ENCODE assay signal across 8 cellular contexts in the genomic region with DNA sequence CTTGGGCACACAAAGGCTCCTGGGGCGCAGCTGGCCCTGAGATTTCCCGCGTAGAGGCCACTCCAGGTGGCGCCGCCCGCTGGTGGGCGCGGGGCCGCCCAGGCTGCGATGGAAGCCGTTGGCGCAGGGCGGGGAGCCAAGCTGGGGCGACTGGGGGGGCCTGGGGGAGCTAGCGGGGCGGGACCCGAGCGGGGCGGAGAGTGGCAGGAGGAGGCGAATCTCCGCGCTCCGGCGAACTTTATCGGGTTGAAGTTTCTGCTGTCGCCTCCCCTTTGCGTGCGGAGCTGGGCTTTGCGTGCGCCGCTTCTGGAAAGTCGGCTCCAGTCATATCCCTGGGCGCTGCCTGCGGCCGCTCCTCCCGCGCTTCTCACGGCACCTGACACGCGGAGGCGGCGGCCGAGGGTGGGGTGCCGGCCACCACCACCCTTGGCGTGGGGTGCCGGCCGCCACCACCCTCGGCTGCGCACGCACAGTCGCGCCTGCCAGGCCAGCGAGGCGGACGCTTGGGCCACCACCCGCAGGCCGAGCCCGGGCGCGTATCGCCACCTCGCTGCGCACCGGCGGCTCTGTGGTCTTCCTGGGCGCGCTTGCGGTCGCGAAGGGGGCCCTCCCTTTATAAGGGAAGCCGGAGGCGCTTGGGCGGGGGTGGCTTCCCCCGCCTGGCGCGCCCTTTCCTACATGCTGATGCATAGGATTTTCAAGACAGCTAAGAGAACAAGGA. TPM values are rescaled to one million over a fixed set of nuclear protein-coding genes. Genes with fewer than 3 reads are reported as not detected.
DNase-seq lines count a peak whose midpoint lies in the region; ATAC-seq and TF ChIP-seq lines count a peak whose summit lies in the region.

No MANE protein-coding gene starts in this region.

- H3K27me3 Mint-ChIP-seq in Caco-2 (ENCODE audit: insufficient read depth, unreplicated experiment), result no peaks in the 10 kb centered on the region
- no peaks in the 10 kb centered on the region for H3K27me3 Mint-ChIP-seq in MCF 10A (ENCODE audit: insufficient read depth, unreplicated experiment)

- ATAC-seq in GM19467 (IDR thresholded peaks at IDR 0.05; ENCODE audit: unreplicated experiment), result peak; percentile 39

- H3K4me2 ChIP-seq in OCI-LY7 (ENCODE audit: low read length), result no peak overlapping the region

- H3K27ac Mint-ChIP-seq in Caco-2 (ENCODE audit: unreplicated experiment), result peak overlapping the region; percentile 76
- peak overlapping the region; percentile 75 for H3K27ac Mint-ChIP-seq in MCF 10A (ENCODE audit: low read depth, unreplicated experiment)

- H2AFZ ChIP-seq in OCI-LY7 (ENCODE audit: low read length), result no peak overlapping the region

- H3K36me3 ChIP-seq in Caco-2 (ENCODE audit: control insufficient read depth, insufficient read depth, low read length) (no peaks in the 10 kb centered on the region), OCI-LY7 (ENCODE audit: insufficient read depth, low read length) (no peaks in the 10 kb centered on the region)

- H3K36me3 Mint-ChIP-seq in Caco-2 (ENCODE audit: insufficient read depth, unreplicated experiment) (peaks cover 11% of the 10 kb centered on the region), MCF 10A (ENCODE audit: insufficient read depth, unreplicated experiment) (peaks cover 21% of the 10 kb centered on the region)

- H4K20me1 ChIP-seq in OCI-LY7 (ENCODE audit: insufficient read depth, low read length), result no peaks in the 10 kb centered on the region

- H3K27ac ChIP-seq in OCI-LY7 (ENCODE audit: low read depth, low read length, poor library complexity, severe bottlenecking), result no peak overlapping the region

- DNase-seq in Caco-2 (peak; percentile 79 to 84), HS-5 (ENCODE audit: low read depth) (peak; percentile 34), SK-MEL-5 (ENCODE audit: low read depth, low spot score) (peak; percentile 19), MCF 10A (ENCODE audit: unreplicated experiment) (peak; percentile 95), kidney glomerular epithelial cell (lab: John Stamatoyannopoulos, UW) (peak; percentile 63), OCI-LY7 (ENCODE audit: low spot score) (no peak)
- peak; percentile 81 for DNase-seq in stimulated activated CD4-positive, alpha-beta T cell treated with anti-CD3 and anti-CD28 coated beads, Interleukin-1b, Interleukin-23, amount 100 ng/mL, for 48 hours

- no peaks in the 10 kb centered on the region for H3K9me2 ChIP-seq in OCI-LY7 (ENCODE audit: insufficient read depth, low read length)

- POLR2A ChIA-PET in Caco-2 (lab: Charles Lee), result interaction anchor here (1.3 to 2.0 kb wide), 3 partner anchors 19 to 198 kb away, joined by 3 to 12 read pairs (median 3); no protein-coding TSS in a partner anchor
- POLR2A ChIA-PET in MCF 10A (lab: Yijun Ruan, JAX), result interaction anchor here (0.6 to 5.4 kb wide), 40 partner anchors 9 to 674 kb away, joined by 3 to 100 read pairs (median 6); a partner anchor contains a TSS
- POLR2A ChIA-PET in OCI-LY7 (lab: Charles Lee), result no interaction called here

- H3K4me1 ChIP-seq in Caco-2, result peaks cover 24% of the 10 kb centered on the region
- H3K4me1 ChIP-seq in OCI-LY7 (ENCODE audit: insufficient read depth, low read length, poor library complexity, severe bottlenecking), result no peaks in the 10 kb centered on the region

- H3K9me3 ChIP-seq in Caco-2, result no peaks in the 10 kb centered on the region
- no peaks in the 10 kb centered on the region for H3K9me3 ChIP-seq in OCI-LY7 (ENCODE audit: low read length)

- CTCF ChIA-PET in Caco-2 (lab: Charles Lee) (interaction anchor here (0.6 to 2.1 kb wide), 28 partner anchors 9 to 1357 kb away, joined by 3 to 37 read pairs (median 4); no protein-coding TSS in a partner anchor), MCF 10A (lab: Yijun Ruan, JAX) (interaction anchor here (0.6 to 2.8 kb wide), 37 partner anchors 9 to 824 kb away, joined by 3 to 20 read pairs (median 4); no protein-coding TSS in a partner anchor), OCI-LY7 (lab: Charles Lee; ENCODE audit: unreplicated experiment) (no interaction called here)

- H3K4me3 Mint-ChIP-seq in Caco-2 (ENCODE audit: unreplicated experiment) (peak overlapping the region; percentile 84), MCF 10A (ENCODE audit: unreplicated experiment) (peak overlapping the region; percentile 78)

- in situ Hi-C loops in SK-MEL-5 (cut with HindIII; ENCODE audit: low pct_unique_long_range_greater_than_20kb, low sequenced_read_pairs), result no loop called here

- intact Hi-C loops in Caco-2 (cut with micrococcal nuclease; ENCODE audit: unreplicated experiment) (loop anchor here (1.0 to 5.0 kb wide), 3 partner anchors 38 to 198 kb away; no protein-coding TSS in a partner anchor), MCF 10A (cut with micrococcal nuclease) (loop anchor here (1.0 to 5.0 kb wide), 7 partner anchors 20 to 197 kb away; no protein-coding TSS in a partner anchor), OCI-LY7 (cut with micrococcal nuclease; ENCODE audit: unreplicated experiment) (no loop called here)

- BruUV-seq in Caco-2 (replicated peaks; lab: Mats Ljungman, UMichigan) (no TSS peak), MCF 10A (replicated peaks; lab: Mats Ljungman, UMichigan) (no TSS peak), OCI-LY7 (replicated peaks; lab: Mats Ljungman, UMichigan) (no TSS peak)

- H3K9me3 Mint-ChIP-seq in Caco-2 (ENCODE audit: unreplicated experiment) (no peaks in the 10 kb centered on the region), MCF 10A (ENCODE audit: unreplicated experiment) (no peaks in the 10 kb centered on the region)

- H3K27me3 ChIP-seq in Caco-2 (replicated peaks; ENCODE audit: control insufficient read depth, insufficient read depth, low read length), result no peaks in the 10 kb centered on the region

- H3K79me2 ChIP-seq in OCI-LY7 (ENCODE audit: insufficient read depth, low read depth, low read length), result no peaks in the 10 kb centered on the region

- TF ChIP-seq CTCF in Caco-2 (IDR thresholded peaks at IDR 0.05; ENCODE audit: insufficient read depth in 1 of 2, low read depth in 1 of 2, low read length in 1 of 2, severe bottlenecking in 1 of 2, unreplicated experiment in 1 of 2) (peak; percentile 1 to 53), MCF 10A (IDR thresholded peaks at IDR 0.05; ENCODE audit: unreplicated experiment) (no peak), OCI-LY7 (conservative IDR thresholded peaks at IDR 0.05; ENCODE audit: low read length) (no peak)

- H3K4me3 ChIP-seq in Caco-2 (ENCODE audit: low read depth, low read length) (peak overlapping the region; percentile 56), OCI-LY7 (ENCODE audit: low read depth, low read length, poor library complexity, severe bottlenecking) (no peak overlapping the region)

- H3K4me1 Mint-ChIP-seq in Caco-2 (ENCODE audit: low read depth, unreplicated experiment), result peaks cover 38% of the 10 kb centered on the region
- H3K4me1 Mint-ChIP-seq in MCF 10A (ENCODE audit: insufficient read depth, unreplicated experiment), result peaks cover 20% of the 10 kb centered on the region

RNA-seq across cellular contexts. Expression of a gene that starts 0.9 kb away (rescaled TPM):
- 1.3 and 1.8 TPM in 2 replicates for total RNA-seq in Caco-2 (2022)
- total RNA-seq in SK-MEL-5 (2014; rRNA removed; shearing (Covaris generic)), result 0.03 and 0.08 TPM in 2 replicates
- polyA plus RNA-seq in SK-MEL-5 (2015; cell fraction: cytosol; rRNA removed), result 0.02 and 0.03 TPM in 2 replicates
- not detected in 2 replicates for polyA plus RNA-seq in SK-MEL-5 (2015; cell fraction: nucleus; rRNA removed)
- total RNA-seq in MCF 10A (2022), result 37.2 and 53.3 TPM in 2 replicates
- 0.44 TPM in 1 of 2 replicates, not detected in the other for total RNA-seq in OCI-LY7 (2014; rRNA removed; shearing (Covaris generic))
- not detected in 2 replicates for total RNA-seq in OCI-LY7 (2022)

Comparison
In these comparisons a context has a peak if more than half of its experiments do, and no peak if none do; other contexts are left out.
1. CTCF ChIP-seq: peak in Caco-2 (2 of 2); none in MCF 10A (single experiment) and OCI-LY7 (single experiment).
2. RNA of a gene that starts 0.9 kb away (total RNA-seq): 37.2 to 53.3 TPM in MCF 10A; 1.3 to 1.8 TPM in Caco-2, 0.44 TPM in OCI-LY7 and 0.03 to 0.08 TPM in SK-MEL-5; every median in the first group is over 10 times any median in the second.